Comparison of ENCODE assay signal across 21 cellular contexts in the genomic region with DNA sequence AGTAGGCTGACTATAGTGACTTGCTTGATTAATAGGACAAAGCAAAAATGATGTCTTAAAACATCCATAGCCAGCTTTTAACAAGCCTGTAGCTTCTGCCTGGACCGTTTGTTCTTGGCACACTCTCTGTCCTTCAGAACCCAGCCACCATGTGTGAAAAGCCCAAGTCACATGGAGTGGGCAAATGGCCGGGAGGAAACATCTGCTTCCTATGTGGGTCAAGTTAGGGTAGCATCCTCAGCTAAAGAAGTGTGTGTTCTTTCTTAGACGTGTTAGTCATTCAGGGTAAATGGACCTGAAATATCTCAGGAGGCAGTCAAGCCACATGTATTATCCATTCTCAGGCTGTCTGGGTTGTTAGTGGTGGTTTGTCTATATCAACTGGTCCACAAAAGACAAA. TPM values are rescaled to one million over a fixed set of nuclear protein-coding genes. Genes with fewer than 3 reads are reported as not detected.
DNase-seq lines count a peak whose midpoint lies in the region; ATAC-seq and TF ChIP-seq lines count a peak whose summit lies in the region.
"Had no signal": no experiment of that assay in that cellular context is flagged by ENCODE, and none has a peak within 500 bp of the region (broad histone marks: within the 10 kb centered on the region; RNA-seq: fewer than 3 reads in every experiment).

No MANE protein-coding gene starts in this region.

- no peak for TF ChIP-seq POLR2A in heart left ventricle (IDR thresholded peaks at IDR 0.05)

- H3K27me3 ChIP-seq in heart left ventricle: no peaks in the 10 kb centered on the region
- H3K27me3 ChIP-seq in psoas muscle (ENCODE audit: insufficient read depth in 3 of 3, low read length in 2 of 3): no peaks in the 10 kb centered on the region

- DNase-seq in Ammon's horn (ENCODE audit: low spot score) (peak; percentile 71), RPMI7951 (ENCODE audit: low read depth) (peak; percentile 33), heart left ventricle (peak in 3 of 5 donors; percentile 42 to 60 (median 55)), psoas muscle (peak; percentile 49 to 62), NK-92 (lab: John Stamatoyannopoulos, UW; ENCODE audit: unreplicated experiment) (no peak), CD1c-positive myeloid dendritic cell (ENCODE audit: extremely low spot score) (no peak), A172 (ENCODE audit: low spot score) (no peak)
- DNase-seq: activated CD4-positive, alpha-beta T cell treated with anti-CD3 and anti-CD28 coated beads for 36 hours; activated naive CD8-positive, alpha-beta T cell treated with anti-CD3 and anti-CD28 coated beads for 36 hours; activated T-cell treated with anti-CD3 and anti-CD28 coated beads, Interleukin-2, amount 50 U/mL, for 1 hour; central memory CD4-positive, alpha-beta T cell; kidney; NCI-H146; NCI-H510A treated with DMSO at 0.1 percent for 48 hours; retina; stimulated activated CD4-positive, alpha-beta T cell treated with anti-CD3 and anti-CD28 coated beads, Interleukin-2, amount 100 ng/mL, for 48 hours; T-helper 2 cell had no signal

- H3K36me3 ChIP-seq in heart left ventricle (no peaks in the 10 kb centered on the region), psoas muscle (ENCODE audit: insufficient read depth in 1 of 2, low read depth in 1 of 2) (no peaks in the 10 kb centered on the region)
- H3K36me3 ChIP-seq: HAP-1 had no signal

- 30 to 39% (median 33%) methylated on average over 3 of the region's 3 CpGs for WGBS in heart left ventricle, 4 donors
- WGBS in psoas muscle, 3 donors: 8 to 17% (median 11%) methylated on average over 3 of the region's 3 CpGs

- intact Hi-C loops in heart left ventricle (cut with DNase I): loop anchor here in 1 of 10 donors (2.0 kb wide), 1 partner anchor 46 kb away; no protein-coding TSS in a partner anchor
- intact Hi-C loops in psoas muscle (cut with DNase I): no loop called here

- H3K27ac ChIP-seq in heart left ventricle (peak overlapping the region in 1 of 12 donors; percentile 25), psoas muscle (no peak overlapping the region)

- H3K9me3 ChIP-seq in heart left ventricle (no peaks in the 10 kb centered on the region), psoas muscle (no peaks in the 10 kb centered on the region)
- H3K9me3 ChIP-seq: HAP-1 had no signal

- ATAC-seq in heart left ventricle: peak; percentile 51 to 86 (median 70)
- ATAC-seq in psoas muscle: peak in 3 of 4 donors; percentile 66 to 67 (median 67)
- no peak for ATAC-seq in SK-N-SH treated with all-trans-retinoic acid at 6 μM for 48 hours
- ATAC-seq: activated CD4-positive, alpha-beta T cell treated with anti-CD3 and anti-CD28 coated beads for 36 hours; K562; natural killer cell treated with Interleukin-12 subunit alpha and Interleukin-12 subunit beta and Interleukin-15 and Interleukin-18, amount 100 ng/mL, for 72 hours had no signal

- no peak for TF ChIP-seq CTCF in heart left ventricle (IDR thresholded peaks at IDR 0.05)
- no peak for TF ChIP-seq CTCF in psoas muscle (IDR thresholded peaks at IDR 0.05)

- peaks cover 0 to 14% (median 8%) of the 10 kb centered on the region in 12 donors for H3K4me1 ChIP-seq in heart left ventricle
- H3K4me1 ChIP-seq in psoas muscle: peaks cover 8% of the 10 kb centered on the region
- H3K4me1 ChIP-seq: HAP-1 had no signal

- H3K4me3 ChIP-seq in heart left ventricle (no peak overlapping the region), psoas muscle (no peak overlapping the region)
- H3K4me3 ChIP-seq: HAP-1, K562 had no signal

TF ChIP-seq in SK-N-SH treated with all-trans-retinoic acid at 6 μM for 48 hours, 23 proteins besides CTCF, POLR2A, EP300 and RAD21:
- no peak for TF ChIP-seq GLIS3 (CRISPR knock-in tag; IDR thresholded peaks at IDR 0.05)
- TF ChIP-seq RARB (CRISPR knock-in tag; IDR thresholded peaks at IDR 0.05): no peak
- TF ChIP-seq ZFP3 (CRISPR knock-in tag; IDR thresholded peaks at IDR 0.05): no peak
- no peak for TF ChIP-seq ZC3H10 (CRISPR knock-in tag; IDR thresholded peaks at IDR 0.05)
TF ChIP-seq in SK-N-SH treated with all-trans-retinoic acid at 6 μM for 48 hours: peak in this region for 0.

RNA-seq across cellular contexts. Expression of a gene that starts 23.4 kb away (rescaled TPM):
- not detected in 2 replicates for total RNA-seq in RPMI7951 (2014; rRNA removed; shearing (Covaris generic))
- total RNA-seq in heart left ventricle (not detected), psoas muscle (not detected)
- polyA plus RNA-seq in heart left ventricle (under 1 TPM in 1 of 2 donors, not detected in 1; 0.06 TPM), psoas muscle (under 1 TPM in 2 of 3 donors, not detected in 1; 0.03 to 0.10 TPM)
- not detected in 2 replicates for total RNA-seq in A172 (2014; rRNA removed; shearing (Covaris generic))
- total RNA-seq: activated CD4-positive, alpha-beta T cell treated with anti-CD3 and anti-CD28 coated beads for 36 hours; activated naive CD8-positive, alpha-beta T cell treated with anti-CD3 and anti-CD28 coated beads for 36 hours; K562; natural killer cell treated with Interleukin-12 subunit alpha and Interleukin-12 subunit beta and Interleukin-15 and Interleukin-18, amount 100 ng/mL, for 72 hours had no signal
- polyA plus RNA-seq: K562 had no signal

Comparison
In these comparisons a context has a peak if more than half of its experiments do, and no peak if none do; other contexts are left out.
1. DNase-seq: peak in Ammon's horn (single experiment), RPMI7951 (single experiment), heart left ventricle (3 of 5) and psoas muscle (2 of 2); none in NK-92 (single experiment), CD1c-positive myeloid dendritic cell (single experiment) and A172 (single experiment).